1 cellular context compared by ENCODE assay signal in the genomic region with DNA sequence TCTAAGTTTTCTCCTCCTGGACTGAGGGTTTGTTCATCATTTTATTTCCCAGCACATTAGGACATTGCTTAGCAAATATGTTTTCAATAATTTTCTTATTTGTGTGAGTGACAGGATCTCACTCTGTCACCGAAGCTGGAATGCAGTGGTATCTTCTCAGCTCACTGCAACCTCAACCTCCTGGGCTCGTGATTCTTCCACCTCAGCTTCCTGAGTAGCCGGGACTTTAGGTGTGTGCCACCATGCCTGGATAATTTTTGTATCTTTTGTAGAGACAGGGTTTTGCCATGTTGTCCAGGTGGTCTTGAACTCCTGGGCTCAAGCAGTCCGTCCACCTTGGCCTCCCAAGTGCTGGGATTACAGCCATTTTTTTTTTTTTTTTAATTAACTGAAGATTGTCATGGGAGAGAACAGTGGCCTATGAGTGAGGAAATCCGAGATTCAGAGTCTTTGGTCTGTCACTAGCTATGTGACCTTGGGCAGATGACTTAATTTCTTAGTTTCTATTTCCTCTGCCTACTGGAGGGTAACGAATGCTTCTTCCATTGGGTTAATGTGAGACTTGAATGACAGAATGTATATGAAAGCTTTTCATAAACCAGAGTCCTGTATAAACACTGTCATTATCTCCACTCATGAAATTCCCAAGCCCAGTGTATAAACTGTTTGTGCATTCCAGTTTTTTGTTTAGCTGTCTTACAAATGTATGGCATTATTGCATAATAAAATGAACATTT.
TF ChIP-seq lines count a peak whose summit lies in the region.

No MANE protein-coding gene starts in this region.

TF ChIP-seq in GM23338, 12 proteins besides CTCF, POLR2A, EP300 and RAD21 (continued from another document):
- TF ChIP-seq, protein P1, sequence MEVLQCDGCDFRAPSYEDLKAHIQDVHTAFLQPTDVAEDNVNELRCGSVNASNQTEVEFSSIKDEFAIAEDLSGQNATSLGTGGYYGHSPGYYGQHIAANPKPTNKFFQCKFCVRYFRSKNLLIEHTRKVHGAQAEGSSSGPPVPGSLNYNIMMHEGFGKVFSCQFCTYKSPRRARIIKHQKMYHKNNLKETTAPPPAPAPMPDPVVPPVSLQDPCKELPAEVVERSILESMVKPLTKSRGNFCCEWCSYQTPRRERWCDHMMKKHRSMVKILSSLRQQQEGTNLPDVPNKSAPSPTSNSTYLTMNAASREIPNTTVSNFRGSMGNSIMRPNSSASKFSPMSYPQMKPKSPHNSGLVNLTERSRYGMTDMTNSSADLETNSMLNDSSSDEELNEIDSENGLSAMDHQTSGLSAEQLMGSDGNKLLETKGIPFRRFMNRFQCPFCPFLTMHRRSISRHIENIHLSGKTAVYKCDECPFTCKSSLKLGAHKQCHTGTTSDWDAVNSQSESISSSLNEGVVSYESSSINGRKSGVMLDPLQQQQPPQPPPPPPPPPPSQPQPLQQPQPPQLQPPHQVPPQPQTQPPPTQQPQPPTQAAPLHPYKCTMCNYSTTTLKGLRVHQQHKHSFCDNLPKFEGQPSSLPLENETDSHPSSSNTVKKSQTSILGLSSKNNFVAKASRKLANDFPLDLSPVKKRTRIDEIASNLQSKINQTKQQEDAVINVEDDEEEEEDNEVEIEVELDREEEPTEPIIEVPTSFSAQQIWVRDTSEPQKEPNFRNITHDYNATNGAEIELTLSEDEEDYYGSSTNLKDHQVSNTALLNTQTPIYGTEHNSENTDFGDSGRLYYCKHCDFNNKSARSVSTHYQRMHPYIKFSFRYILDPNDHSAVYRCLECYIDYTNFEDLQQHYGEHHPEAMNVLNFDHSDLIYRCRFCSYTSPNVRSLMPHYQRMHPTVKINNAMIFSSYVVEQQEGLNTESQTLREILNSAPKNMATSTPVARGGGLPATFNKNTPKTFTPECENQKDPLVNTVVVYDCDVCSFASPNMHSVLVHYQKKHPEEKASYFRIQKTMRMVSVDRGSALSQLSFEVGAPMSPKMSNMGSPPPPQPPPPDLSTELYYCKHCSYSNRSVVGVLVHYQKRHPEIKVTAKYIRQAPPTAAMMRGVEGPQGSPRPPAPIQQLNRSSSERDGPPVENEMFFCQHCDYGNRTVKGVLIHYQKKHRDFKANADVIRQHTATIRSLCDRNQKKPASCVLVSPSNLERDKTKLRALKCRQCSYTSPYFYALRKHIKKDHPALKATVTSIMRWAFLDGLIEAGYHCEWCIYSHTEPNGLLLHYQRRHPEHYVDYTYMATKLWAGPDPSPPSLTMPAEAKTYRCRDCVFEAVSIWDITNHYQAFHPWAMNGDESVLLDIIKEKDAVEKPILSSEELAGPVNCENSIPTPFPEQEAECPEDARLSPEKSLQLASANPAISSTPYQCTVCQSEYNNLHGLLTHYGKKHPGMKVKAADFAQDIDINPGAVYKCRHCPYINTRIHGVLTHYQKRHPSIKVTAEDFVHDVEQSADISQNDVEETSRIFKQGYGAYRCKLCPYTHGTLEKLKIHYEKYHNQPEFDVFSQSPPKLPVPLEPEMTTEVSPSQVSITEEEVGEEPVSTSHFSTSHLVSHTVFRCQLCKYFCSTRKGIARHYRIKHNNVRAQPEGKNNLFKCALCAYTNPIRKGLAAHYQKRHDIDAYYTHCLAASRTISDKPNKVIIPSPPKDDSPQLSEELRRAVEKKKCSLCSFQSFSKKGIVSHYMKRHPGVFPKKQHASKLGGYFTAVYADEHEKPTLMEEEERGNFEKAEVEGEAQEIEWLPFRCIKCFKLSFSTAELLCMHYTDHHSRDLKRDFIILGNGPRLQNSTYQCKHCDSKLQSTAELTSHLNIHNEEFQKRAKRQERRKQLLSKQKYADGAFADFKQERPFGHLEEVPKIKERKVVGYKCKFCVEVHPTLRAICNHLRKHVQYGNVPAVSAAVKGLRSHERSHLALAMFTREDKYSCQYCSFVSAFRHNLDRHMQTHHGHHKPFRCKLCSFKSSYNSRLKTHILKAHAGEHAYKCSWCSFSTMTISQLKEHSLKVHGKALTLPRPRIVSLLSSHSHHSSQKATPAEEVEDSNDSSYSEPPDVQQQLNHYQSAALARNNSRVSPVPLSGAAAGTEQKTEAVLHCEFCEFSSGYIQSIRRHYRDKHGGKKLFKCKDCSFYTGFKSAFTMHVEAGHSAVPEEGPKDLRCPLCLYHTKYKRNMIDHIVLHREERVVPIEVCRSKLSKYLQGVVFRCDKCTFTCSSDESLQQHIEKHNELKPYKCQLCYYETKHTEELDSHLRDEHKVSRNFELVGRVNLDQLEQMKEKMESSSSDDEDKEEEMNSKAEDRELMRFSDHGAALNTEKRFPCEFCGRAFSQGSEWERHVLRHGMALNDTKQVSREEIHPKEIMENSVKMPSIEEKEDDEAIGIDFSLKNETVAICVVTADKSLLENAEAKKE (CRISPR knock-in tag; IDR thresholded peaks at IDR 0.05): no peak
- TF ChIP-seq EZH2phosphoT487 (IDR thresholded peaks at IDR 0.05; ENCODE audit: unreplicated experiment) (no peak), JUNB (IDR thresholded peaks at IDR 0.05; ENCODE audit: unreplicated experiment) (no peak), ZNF114 (CRISPR knock-in tag; IDR thresholded peaks at IDR 0.05) (no peak), CREB1 (CRISPR knock-in tag; IDR thresholded peaks at IDR 0.05; ENCODE audit: low read depth) (no peak), EZH2 (IDR thresholded peaks at IDR 0.05; ENCODE audit: low read depth, unreplicated experiment) (no peak), STAT1 (IDR thresholded peaks at IDR 0.05; ENCODE audit: unreplicated experiment) (no peak), NANOG (IDR thresholded peaks at IDR 0.05; ENCODE audit: borderline replicate concordance) (no peak)
- TF ChIP-seq, protein P2, sequence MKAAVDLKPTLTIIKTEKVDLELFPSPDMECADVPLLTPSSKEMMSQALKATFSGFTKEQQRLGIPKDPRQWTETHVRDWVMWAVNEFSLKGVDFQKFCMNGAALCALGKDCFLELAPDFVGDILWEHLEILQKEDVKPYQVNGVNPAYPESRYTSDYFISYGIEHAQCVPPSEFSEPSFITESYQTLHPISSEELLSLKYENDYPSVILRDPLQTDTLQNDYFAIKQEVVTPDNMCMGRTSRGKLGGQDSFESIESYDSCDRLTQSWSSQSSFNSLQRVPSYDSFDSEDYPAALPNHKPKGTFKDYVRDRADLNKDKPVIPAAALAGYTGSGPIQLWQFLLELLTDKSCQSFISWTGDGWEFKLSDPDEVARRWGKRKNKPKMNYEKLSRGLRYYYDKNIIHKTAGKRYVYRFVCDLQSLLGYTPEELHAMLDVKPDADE (IDR thresholded peaks at IDR 0.05): no peak
